16 cellular contexts compared by ENCODE assay signal in the genomic region with DNA sequence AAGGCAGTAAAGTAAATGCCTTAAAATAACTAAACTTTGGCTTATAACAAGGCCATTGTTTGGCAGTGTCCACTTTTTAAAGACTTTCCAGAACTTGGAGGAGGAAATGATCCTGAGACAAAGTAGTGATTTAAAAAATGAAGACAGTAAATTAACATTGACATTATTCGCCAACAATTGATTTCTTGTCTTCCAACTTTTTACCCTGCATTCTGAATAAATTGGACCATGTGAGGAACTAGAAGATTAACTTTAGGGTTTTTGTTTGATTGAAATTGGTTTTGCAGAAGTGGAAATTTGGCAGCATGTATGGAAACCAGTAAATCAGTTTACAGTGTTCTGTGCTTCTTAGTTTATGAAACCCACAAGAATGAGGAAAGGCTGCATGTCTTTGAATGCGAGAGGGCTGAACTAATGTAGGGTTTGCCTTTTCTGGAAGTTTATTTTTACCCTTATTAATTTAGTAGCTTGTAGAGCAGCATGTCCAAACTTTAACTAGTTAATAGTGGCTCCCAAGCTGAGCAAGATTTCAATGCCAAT. TPM values are rescaled to one million over a fixed set of nuclear protein-coding genes. Genes with fewer than 3 reads are reported as not detected.
DNase-seq lines count a peak whose midpoint lies in the region; ATAC-seq, FAIRE-seq and TF ChIP-seq lines count a peak whose summit lies in the region.
"Had no signal": no experiment of that assay in that cellular context is flagged by ENCODE, and none has a peak within 500 bp of the region (broad histone marks: within the 10 kb centered on the region; RNA-seq: fewer than 3 reads in every experiment).

No MANE protein-coding gene starts in this region.

- peaks cover 23% of the 10 kb centered on the region for H3K9me3 Mint-ChIP-seq in MCF 10A (ENCODE audit: unreplicated experiment)
- H3K9me3 Mint-ChIP-seq: activated naive CD8-positive, alpha-beta T cell treated with anti-CD3 and anti-CD28 coated beads, Interleukin-2, amount 10 ng/mL, durations not matched to agents 7 days and 5 days had no signal

- peaks cover 30% of the 10 kb centered on the region for H3K27me3 Mint-ChIP-seq in MCF 10A (ENCODE audit: insufficient read depth, unreplicated experiment)
- H3K27me3 Mint-ChIP-seq: activated naive CD8-positive, alpha-beta T cell treated with anti-CD3 and anti-CD28 coated beads, Interleukin-2, amount 10 ng/mL, durations not matched to agents 7 days and 5 days had no signal

- H3K27me3 ChIP-seq in breast epithelium (no peaks in the 10 kb centered on the region), body of pancreas (no peaks in the 10 kb centered on the region), muscle layer of duodenum (ENCODE audit: low read depth, low read length) (no peaks in the 10 kb centered on the region), thyroid gland (no peaks in the 10 kb centered on the region)
- H3K27me3 ChIP-seq: upper lobe of left lung had no signal

- H3K27ac ChIP-seq in breast epithelium (peak overlapping the region; percentile 92 to 94), body of pancreas (peak overlapping the region in 3 of 4 donors; percentile 34 to 70 (median 53)), muscle layer of duodenum (ENCODE audit: low read length) (peak overlapping the region; percentile 47), thyroid gland (peak overlapping the region; percentile 66 to 82 (median 68))
- H3K27ac ChIP-seq: A549 had no signal

- CTCF ChIA-PET in MCF 10A (lab: Yijun Ruan, JAX): interaction anchor here (0.6 kb wide), 1 partner anchor 44 kb away, joined by 5 read pairs; no protein-coding TSS in a partner anchor

- H3K4me1 Mint-ChIP-seq in MCF 10A (ENCODE audit: insufficient read depth, unreplicated experiment): no peaks in the 10 kb centered on the region

- H3K4me3 ChIP-seq in breast epithelium (peak overlapping the region in 1 of 3 donors; percentile 35), body of pancreas (no peak overlapping the region), muscle layer of duodenum (ENCODE audit: low read depth in 1 of 2, low read length in 2 of 2) (peak overlapping the region in 1 of 2 donors; percentile 32), thyroid gland (replicated peaks in 1 of 3) (no peak overlapping the region)
- H3K4me3 ChIP-seq: A549, upper lobe of left lung had no signal

- H3K4me1 ChIP-seq in breast epithelium (peaks cover 13 to 35% of the 10 kb centered on the region in 2 donors), body of pancreas (peaks cover 40% of the 10 kb centered on the region), muscle layer of duodenum (ENCODE audit: control insufficient read depth in 1 of 2, insufficient read depth in 2 of 2, low read length in 2 of 2) (peaks cover 26 to 50% of the 10 kb centered on the region in 2 donors), thyroid gland (peaks cover 27 to 56% of the 10 kb centered on the region in 2 donors)
- H3K4me1 ChIP-seq: A549 had no signal

- TF ChIP-seq CTCF in breast epithelium (IDR thresholded peaks at IDR 0.05) (no peak), MCF 10A (IDR thresholded peaks at IDR 0.05; ENCODE audit: unreplicated experiment) (no peak), body of pancreas (IDR thresholded peaks at IDR 0.05) (no peak), thyroid gland (IDR thresholded peaks at IDR 0.05) (no peak)

- no peaks in the 10 kb centered on the region for H3K36me3 Mint-ChIP-seq in MCF 10A (ENCODE audit: insufficient read depth, unreplicated experiment)

- ATAC-seq in body of pancreas (no peak), HG03521 (IDR thresholded peaks at IDR 0.05; ENCODE audit: unreplicated experiment) (no peak)
- ATAC-seq: A549 had no signal

- intact Hi-C loops in breast epithelium (cut with DNase I; ENCODE audit: low total_unique reads): no loop called here
- intact Hi-C loops in MCF 10A (cut with micrococcal nuclease): no loop called here
- intact Hi-C loops in body of pancreas (cut with DNase I): no loop called here
- intact Hi-C loops in thyroid gland (cut with DNase I): no loop called here

- no TSS peak for BruUV-seq in MCF 10A (replicated peaks; lab: Mats Ljungman, UMichigan)

- POLR2A ChIA-PET in MCF 10A (lab: Yijun Ruan, JAX): no interaction called here

- no peak overlapping the region for H3K27ac Mint-ChIP-seq in MCF 10A (ENCODE audit: low read depth, unreplicated experiment)

- 26 to 45% methylated on average over 2 of the region's 2 CpGs for WGBS in body of pancreas, 2 donors
- 63 to 76% methylated on average over 2 of the region's 2 CpGs for WGBS in thyroid gland, 2 donors

- no peak for TF ChIP-seq POLR2A in breast epithelium (IDR thresholded peaks at IDR 0.05)
- no peak for TF ChIP-seq POLR2A in body of pancreas (IDR thresholded peaks at IDR 0.05)
- TF ChIP-seq POLR2A in thyroid gland (IDR thresholded peaks at IDR 0.05): no peak

- no peak overlapping the region for H3K4me3 Mint-ChIP-seq in MCF 10A (ENCODE audit: unreplicated experiment)

- no peak for FAIRE-seq in RCC 7860 (lab: Jason Lieb, UNC)
- FAIRE-seq: A549, HTR-8/SVneo, keratinocyte had no signal

- DNase-seq in breast epithelium (ENCODE audit: low spot score in 2 of 2) (no peak), MCF 10A (ENCODE audit: unreplicated experiment) (no peak), body of pancreas (no peak), thyroid gland (no peak), KG1 (lab: John Stamatoyannopoulos, UW) (no peak), RCC 7860 (ENCODE audit: low spot score) (no peak)
- DNase-seq: NCI-H1092, NCI-H2227 treated with DMSO at 0.1 percent for 48 hours, T-helper 9 cell had no signal

- H3K9me3 ChIP-seq in breast epithelium (no peaks in the 10 kb centered on the region), body of pancreas (no peaks in the 10 kb centered on the region), muscle layer of duodenum (ENCODE audit: control insufficient read depth in 1 of 2, low read length in 2 of 2) (no peaks in the 10 kb centered on the region), thyroid gland (no peaks in the 10 kb centered on the region)
- H3K9me3 ChIP-seq: A549, upper lobe of left lung had no signal

- H3K36me3 ChIP-seq in breast epithelium: no peaks in the 10 kb centered on the region
- H3K36me3 ChIP-seq in body of pancreas (replicated peaks in 1 of 2; ENCODE audit: insufficient read depth in 1 of 2, low read depth in 2 of 2): no peaks in the 10 kb centered on the region
- no peaks in the 10 kb centered on the region for H3K36me3 ChIP-seq in muscle layer of duodenum (ENCODE audit: control insufficient read depth in 1 of 2, insufficient read depth in 2 of 2, low read length in 2 of 2)
- no peaks in the 10 kb centered on the region for H3K36me3 ChIP-seq in thyroid gland
- H3K36me3 ChIP-seq: upper lobe of left lung had no signal

RNA-seq across cellular contexts. Expression of a gene that starts 50.3 kb away (rescaled TPM):
- total RNA-seq in breast epithelium (10 to 100 TPM; 28.5 to 94.3 (median 42.9) TPM), MCF 10A (2022) (not detected in 2 replicates), body of pancreas (10 to 100 TPM in 1 of 2 donors, 1 to 10 TPM in 1; 8.6 to 35.9 TPM), thyroid gland (10 to 100 TPM; 23.7 to 35.7 (median 29.7) TPM)
